Comparison of ENCODE assay signal across 1 cellular context in the genomic region with DNA sequence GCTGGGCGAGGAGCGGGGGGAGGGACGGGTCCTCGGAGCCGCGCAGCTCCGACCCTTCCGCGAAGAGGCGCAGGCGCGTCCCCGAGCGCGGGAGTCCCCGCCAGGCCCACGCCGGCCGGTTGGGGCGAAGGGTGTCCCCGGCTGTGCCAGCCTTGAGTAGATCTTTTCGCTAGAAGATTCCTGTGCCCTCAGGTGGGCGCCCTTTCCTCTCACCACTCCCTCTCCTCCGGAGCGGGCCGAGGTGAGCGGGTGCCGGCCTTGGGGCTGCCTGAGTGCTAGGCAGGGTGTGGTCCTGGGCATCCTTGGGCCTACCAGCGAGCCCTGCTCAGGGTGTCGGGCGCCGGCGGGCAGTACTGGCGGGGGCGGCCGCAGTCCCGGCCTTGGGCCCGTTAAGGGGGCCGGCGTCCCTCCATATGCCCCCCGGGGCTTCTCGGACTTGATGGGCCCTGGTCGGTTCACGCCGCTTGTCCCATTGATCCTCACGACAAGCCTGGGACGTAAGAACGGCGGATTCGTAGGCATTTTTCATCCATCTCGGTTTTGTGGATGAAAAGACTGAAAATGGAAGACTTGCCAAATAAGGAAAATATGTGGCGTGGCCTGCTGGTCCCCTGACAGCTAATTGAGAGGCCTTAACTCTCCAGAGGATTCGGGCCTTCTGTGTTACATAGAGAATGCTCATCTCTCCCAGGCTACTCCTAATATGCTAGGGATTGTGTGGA.
TF ChIP-seq lines count a peak whose summit lies in the region.

No MANE protein-coding gene starts in this region.

TF ChIP-seq in HepG2, 621 proteins besides CTCF, POLR2A, EP300 and RAD21 (continued from another document and continues in another):
- TF ChIP-seq, protein P1, sequence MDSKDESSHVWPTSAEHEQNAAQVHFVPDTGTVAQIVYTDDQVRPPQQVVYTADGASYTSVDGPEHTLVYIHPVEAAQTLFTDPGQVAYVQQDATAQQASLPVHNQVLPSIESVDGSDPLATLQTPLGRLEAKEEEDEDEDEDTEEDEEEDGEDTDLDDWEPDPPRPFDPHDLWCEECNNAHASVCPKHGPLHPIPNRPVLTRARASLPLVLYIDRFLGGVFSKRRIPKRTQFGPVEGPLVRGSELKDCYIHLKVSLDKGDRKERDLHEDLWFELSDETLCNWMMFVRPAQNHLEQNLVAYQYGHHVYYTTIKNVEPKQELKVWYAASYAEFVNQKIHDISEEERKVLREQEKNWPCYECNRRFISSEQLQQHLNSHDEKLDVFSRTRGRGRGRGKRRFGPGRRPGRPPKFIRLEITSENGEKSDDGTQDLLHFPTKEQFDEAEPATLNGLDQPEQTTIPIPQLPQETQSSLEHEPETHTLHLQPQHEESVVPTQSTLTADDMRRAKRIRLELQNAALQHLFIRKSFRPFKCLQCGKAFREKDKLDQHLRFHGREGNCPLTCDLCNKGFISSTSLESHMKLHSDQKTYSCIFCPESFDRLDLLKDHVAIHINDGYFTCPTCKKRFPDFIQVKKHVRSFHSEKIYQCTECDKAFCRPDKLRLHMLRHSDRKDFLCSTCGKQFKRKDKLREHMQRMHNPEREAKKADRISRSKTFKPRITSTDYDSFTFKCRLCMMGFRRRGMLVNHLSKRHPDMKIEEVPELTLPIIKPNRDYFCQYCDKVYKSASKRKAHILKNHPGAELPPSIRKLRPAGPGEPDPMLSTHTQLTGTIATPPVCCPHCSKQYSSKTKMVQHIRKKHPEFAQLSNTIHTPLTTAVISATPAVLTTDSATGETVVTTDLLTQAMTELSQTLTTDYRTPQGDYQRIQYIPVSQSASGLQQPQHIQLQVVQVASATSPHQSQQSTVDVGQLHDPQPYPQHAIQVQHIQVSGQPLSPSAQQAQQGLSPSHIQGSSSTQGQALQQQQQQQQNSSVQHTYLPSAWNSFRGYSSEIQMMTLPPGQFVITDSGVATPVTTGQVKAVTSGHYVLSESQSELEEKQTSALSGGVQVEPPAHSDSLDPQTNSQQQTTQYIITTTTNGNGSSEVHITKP (CRISPR knock-in tag; IDR thresholded peaks at IDR 0.05; ENCODE audit: low read depth), result no peak
- no peak for TF ChIP-seq ZNF879 (CRISPR knock-in tag; IDR thresholded peaks at IDR 0.05)
- TF ChIP-seq ZNF577 (CRISPR knock-in tag; IDR thresholded peaks at IDR 0.05; ENCODE audit: borderline replicate concordance, low read depth), result no peak
- TF ChIP-seq, protein P2, sequence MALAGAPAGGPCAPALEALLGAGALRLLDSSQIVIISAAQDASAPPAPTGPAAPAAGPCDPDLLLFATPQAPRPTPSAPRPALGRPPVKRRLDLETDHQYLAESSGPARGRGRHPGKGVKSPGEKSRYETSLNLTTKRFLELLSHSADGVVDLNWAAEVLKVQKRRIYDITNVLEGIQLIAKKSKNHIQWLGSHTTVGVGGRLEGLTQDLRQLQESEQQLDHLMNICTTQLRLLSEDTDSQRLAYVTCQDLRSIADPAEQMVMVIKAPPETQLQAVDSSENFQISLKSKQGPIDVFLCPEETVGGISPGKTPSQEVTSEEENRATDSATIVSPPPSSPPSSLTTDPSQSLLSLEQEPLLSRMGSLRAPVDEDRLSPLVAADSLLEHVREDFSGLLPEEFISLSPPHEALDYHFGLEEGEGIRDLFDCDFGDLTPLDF (CRISPR knock-in tag; IDR thresholded peaks at IDR 0.05), result 0 out of 2 replicates have a peak, but pooled peaks have one; percentile 49
- peak; percentile 51; the same call in 1 of the 2 replicates for TF ChIP-seq CCDC6 (CRISPR knock-in tag; IDR thresholded peaks at IDR 0.05)
- TF ChIP-seq, protein P3, sequence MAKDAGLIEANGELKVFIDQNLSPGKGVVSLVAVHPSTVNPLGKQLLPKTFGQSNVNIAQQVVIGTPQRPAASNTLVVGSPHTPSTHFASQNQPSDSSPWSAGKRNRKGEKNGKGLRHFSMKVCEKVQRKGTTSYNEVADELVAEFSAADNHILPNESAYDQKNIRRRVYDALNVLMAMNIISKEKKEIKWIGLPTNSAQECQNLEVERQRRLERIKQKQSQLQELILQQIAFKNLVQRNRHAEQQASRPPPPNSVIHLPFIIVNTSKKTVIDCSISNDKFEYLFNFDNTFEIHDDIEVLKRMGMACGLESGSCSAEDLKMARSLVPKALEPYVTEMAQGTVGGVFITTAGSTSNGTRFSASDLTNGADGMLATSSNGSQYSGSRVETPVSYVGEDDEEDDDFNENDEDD (CRISPR knock-in tag; IDR thresholded peaks at IDR 0.05; ENCODE audit: borderline replicate concordance), result peak; percentile 77
- no peak for TF ChIP-seq SSRP1 (CRISPR knock-in tag; IDR thresholded peaks at IDR 0.05)
- no peak for TF ChIP-seq MBD4 (IDR thresholded peaks at IDR 0.05; ENCODE audit: borderline replicate concordance, low read length)
- TF ChIP-seq, protein P4, sequence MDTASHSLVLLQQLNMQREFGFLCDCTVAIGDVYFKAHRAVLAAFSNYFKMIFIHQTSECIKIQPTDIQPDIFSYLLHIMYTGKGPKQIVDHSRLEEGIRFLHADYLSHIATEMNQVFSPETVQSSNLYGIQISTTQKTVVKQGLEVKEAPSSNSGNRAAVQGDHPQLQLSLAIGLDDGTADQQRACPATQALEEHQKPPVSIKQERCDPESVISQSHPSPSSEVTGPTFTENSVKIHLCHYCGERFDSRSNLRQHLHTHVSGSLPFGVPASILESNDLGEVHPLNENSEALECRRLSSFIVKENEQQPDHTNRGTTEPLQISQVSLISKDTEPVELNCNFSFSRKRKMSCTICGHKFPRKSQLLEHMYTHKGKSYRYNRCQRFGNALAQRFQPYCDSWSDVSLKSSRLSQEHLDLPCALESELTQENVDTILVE (CRISPR knock-in tag; IDR thresholded peaks at IDR 0.05), result no peak
- TF ChIP-seq SMAD1 (CRISPR knock-in tag; IDR thresholded peaks at IDR 0.05; ENCODE audit: borderline replicate concordance, low read depth), result no peak; the same call in 1 of the 2 replicates
- TF ChIP-seq ZNF256 (CRISPR knock-in tag; conservative IDR thresholded peaks at IDR 0.05), result no peak; the same call in 1 of the 2 replicates
- no peak for TF ChIP-seq ZNF230 (CRISPR knock-in tag; IDR thresholded peaks at IDR 0.05)
- no peak for TF ChIP-seq SOX13 (IDR thresholded peaks at IDR 0.05)
- TF ChIP-seq SOX13 (CRISPR knock-in tag; conservative IDR thresholded peaks at IDR 0.05 in 1 of 2, IDR thresholded peaks at IDR 0.05 in 1 of 2), result 0 out of 4 replicates have a peak, but pooled peaks of 1 of the 2 experiments have one; percentile 4
- no peak for TF ChIP-seq MTF1 (CRISPR knock-in tag; IDR thresholded peaks at IDR 0.05)
- no peak for TF ChIP-seq TOE1 (CRISPR knock-in tag; IDR thresholded peaks at IDR 0.05)
- TF ChIP-seq ZNF337 (CRISPR knock-in tag; IDR thresholded peaks at IDR 0.05; ENCODE audit: borderline replicate concordance, low read depth), result no peak
- TF ChIP-seq NBN (conservative IDR thresholded peaks at IDR 0.05), result no peak
- 0 out of 2 replicates have a peak, but pooled peaks have one; percentile 54 for TF ChIP-seq ZNF235 (CRISPR knock-in tag; IDR thresholded peaks at IDR 0.05; ENCODE audit: borderline replicate concordance)
- no peak for TF ChIP-seq ZNF33A (CRISPR knock-in tag; IDR thresholded peaks at IDR 0.05; ENCODE audit: borderline replicate concordance)
- TF ChIP-seq KLF16 (CRISPR knock-in tag; IDR thresholded peaks at IDR 0.05), result no peak
- TF ChIP-seq, protein P5, sequence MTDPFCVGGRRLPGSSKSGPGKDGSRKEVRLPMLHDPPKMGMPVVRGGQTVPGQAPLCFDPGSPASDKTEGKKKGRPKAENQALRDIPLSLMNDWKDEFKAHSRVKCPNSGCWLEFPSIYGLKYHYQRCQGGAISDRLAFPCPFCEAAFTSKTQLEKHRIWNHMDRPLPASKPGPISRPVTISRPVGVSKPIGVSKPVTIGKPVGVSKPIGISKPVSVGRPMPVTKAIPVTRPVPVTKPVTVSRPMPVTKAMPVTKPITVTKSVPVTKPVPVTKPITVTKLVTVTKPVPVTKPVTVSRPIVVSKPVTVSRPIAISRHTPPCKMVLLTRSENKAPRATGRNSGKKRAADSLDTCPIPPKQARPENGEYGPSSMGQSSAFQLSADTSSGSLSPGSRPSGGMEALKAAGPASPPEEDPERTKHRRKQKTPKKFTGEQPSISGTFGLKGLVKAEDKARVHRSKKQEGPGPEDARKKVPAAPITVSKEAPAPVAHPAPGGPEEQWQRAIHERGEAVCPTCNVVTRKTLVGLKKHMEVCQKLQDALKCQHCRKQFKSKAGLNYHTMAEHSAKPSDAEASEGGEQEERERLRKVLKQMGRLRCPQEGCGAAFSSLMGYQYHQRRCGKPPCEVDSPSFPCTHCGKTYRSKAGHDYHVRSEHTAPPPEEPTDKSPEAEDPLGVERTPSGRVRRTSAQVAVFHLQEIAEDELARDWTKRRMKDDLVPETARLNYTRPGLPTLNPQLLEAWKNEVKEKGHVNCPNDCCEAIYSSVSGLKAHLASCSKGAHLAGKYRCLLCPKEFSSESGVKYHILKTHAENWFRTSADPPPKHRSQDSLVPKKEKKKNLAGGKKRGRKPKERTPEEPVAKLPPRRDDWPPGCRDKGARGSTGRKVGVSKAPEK (CRISPR knock-in tag; IDR thresholded peaks at IDR 0.05; ENCODE audit: borderline replicate concordance), result no peak
- TF ChIP-seq ARID2 (CRISPR knock-in tag; IDR thresholded peaks at IDR 0.05; ENCODE audit: borderline replicate concordance), result no peak
- TF ChIP-seq, protein P6, sequence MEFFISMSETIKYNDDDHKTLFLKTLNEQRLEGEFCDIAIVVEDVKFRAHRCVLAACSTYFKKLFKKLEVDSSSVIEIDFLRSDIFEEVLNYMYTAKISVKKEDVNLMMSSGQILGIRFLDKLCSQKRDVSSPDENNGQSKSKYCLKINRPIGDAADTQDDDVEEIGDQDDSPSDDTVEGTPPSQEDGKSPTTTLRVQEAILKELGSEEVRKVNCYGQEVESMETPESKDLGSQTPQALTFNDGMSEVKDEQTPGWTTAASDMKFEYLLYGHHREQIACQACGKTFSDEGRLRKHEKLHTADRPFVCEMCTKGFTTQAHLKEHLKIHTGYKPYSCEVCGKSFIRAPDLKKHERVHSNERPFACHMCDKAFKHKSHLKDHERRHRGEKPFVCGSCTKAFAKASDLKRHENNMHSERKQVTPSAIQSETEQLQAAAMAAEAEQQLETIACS (CRISPR knock-in tag; IDR thresholded peaks at IDR 0.05), result peak; percentile 89
- TF ChIP-seq HDAC6 (IDR thresholded peaks at IDR 0.05; ENCODE audit: low read depth, low read length), result no peak
- TF ChIP-seq NCOA5 (CRISPR knock-in tag; IDR thresholded peaks at IDR 0.05), result no peak
- TF ChIP-seq KDM3A (CRISPR knock-in tag; IDR thresholded peaks at IDR 0.05; ENCODE audit: low read depth), result peak; percentile 30; the same call in 1 of the 2 replicates
- TF ChIP-seq JUND (CRISPR knock-in tag; IDR thresholded peaks at IDR 0.05), result no peak
- 0 out of 2 replicates have a peak, but pooled peaks have one; percentile 16 for TF ChIP-seq ZNF768 (CRISPR knock-in tag; IDR thresholded peaks at IDR 0.05)
- no peak for TF ChIP-seq ZKSCAN5 (CRISPR knock-in tag; IDR thresholded peaks at IDR 0.05)
- TF ChIP-seq, protein P7, sequence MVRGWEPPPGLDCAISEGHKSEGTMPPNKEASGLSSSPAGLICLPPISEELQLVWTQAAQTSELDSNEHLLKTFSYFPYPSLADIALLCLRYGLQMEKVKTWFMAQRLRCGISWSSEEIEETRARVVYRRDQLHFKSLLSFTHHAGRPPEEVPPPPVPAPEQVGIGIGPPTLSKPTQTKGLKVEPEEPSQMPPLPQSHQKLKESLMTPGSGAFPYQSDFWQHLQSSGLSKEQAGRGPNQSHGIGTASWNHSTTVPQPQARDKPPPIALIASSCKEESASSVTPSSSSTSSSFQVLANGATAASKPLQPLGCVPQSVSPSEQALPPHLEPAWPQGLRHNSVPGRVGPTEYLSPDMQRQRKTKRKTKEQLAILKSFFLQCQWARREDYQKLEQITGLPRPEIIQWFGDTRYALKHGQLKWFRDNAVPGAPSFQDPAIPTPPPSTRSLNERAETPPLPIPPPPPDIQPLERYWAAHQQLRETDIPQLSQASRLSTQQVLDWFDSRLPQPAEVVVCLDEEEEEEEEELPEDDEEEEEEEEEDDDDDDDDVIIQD (CRISPR knock-in tag; IDR thresholded peaks at IDR 0.05; ENCODE audit: low read depth), result no peak
- TF ChIP-seq, protein P8, sequence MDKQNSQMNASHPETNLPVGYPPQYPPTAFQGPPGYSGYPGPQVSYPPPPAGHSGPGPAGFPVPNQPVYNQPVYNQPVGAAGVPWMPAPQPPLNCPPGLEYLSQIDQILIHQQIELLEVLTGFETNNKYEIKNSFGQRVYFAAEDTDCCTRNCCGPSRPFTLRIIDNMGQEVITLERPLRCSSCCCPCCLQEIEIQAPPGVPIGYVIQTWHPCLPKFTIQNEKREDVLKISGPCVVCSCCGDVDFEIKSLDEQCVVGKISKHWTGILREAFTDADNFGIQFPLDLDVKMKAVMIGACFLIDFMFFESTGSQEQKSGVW (CRISPR knock-in tag; IDR thresholded peaks at IDR 0.05; ENCODE audit: borderline replicate concordance), result no peak
- no peak for TF ChIP-seq SP140L (CRISPR knock-in tag; IDR thresholded peaks at IDR 0.05; ENCODE audit: borderline replicate concordance)
- TF ChIP-seq MAFK (conservative IDR thresholded peaks at IDR 0.05 in 1 of 2, IDR thresholded peaks at IDR 0.05 in 1 of 2; ENCODE audit: low read length in 2 of 2), result no peak
- no peak for TF ChIP-seq ZNF720 (CRISPR knock-in tag; IDR thresholded peaks at IDR 0.05)
- no peak for TF ChIP-seq DNMT3B (CRISPR knock-in tag; conservative IDR thresholded peaks at IDR 0.05)
- TF ChIP-seq ZNF792 (CRISPR knock-in tag; IDR thresholded peaks at IDR 0.05), result no peak
- TF ChIP-seq, protein P9, sequence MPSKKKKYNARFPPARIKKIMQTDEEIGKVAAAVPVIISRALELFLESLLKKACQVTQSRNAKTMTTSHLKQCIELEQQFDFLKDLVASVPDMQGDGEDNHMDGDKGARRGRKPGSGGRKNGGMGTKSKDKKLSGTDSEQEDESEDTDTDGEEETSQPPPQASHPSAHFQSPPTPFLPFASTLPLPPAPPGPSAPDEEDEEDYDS (CRISPR knock-in tag; IDR thresholded peaks at IDR 0.05), result no peak
- TF ChIP-seq, protein P10, sequence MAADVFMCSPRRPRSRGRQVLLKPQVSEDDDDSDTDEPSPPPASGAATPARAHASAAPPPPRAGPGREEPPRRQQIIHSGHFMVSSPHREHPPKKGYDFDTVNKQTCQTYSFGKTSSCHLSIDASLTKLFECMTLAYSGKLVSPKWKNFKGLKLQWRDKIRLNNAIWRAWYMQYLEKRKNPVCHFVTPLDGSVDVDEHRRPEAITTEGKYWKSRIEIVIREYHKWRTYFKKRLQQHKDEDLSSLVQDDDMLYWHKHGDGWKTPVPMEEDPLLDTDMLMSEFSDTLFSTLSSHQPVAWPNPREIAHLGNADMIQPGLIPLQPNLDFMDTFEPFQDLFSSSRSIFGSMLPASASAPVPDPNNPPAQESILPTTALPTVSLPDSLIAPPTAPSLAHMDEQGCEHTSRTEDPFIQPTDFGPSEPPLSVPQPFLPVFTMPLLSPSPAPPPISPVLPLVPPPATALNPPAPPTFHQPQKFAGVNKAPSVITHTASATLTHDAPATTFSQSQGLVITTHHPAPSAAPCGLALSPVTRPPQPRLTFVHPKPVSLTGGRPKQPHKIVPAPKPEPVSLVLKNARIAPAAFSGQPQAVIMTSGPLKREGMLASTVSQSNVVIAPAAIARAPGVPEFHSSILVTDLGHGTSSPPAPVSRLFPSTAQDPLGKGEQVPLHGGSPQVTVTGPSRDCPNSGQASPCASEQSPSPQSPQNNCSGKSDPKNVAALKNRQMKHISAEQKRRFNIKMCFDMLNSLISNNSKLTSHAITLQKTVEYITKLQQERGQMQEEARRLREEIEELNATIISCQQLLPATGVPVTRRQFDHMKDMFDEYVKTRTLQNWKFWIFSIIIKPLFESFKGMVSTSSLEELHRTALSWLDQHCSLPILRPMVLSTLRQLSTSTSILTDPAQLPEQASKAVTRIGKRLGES (CRISPR knock-in tag; IDR thresholded peaks at IDR 0.05; ENCODE audit: borderline replicate concordance), result no peak
- TF ChIP-seq ZNF562 (CRISPR knock-in tag; IDR thresholded peaks at IDR 0.05; ENCODE audit: borderline replicate concordance), result no peak
- TF ChIP-seq, protein P11, sequence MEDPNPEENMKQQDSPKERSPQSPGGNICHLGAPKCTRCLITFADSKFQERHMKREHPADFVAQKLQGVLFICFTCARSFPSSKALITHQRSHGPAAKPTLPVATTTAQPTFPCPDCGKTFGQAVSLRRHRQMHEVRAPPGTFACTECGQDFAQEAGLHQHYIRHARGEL (CRISPR knock-in tag; IDR thresholded peaks at IDR 0.05), result no peak
- no peak for TF ChIP-seq DR1 (CRISPR knock-in tag; IDR thresholded peaks at IDR 0.05)
- no peak for TF ChIP-seq ZNF207 (IDR thresholded peaks at IDR 0.05; ENCODE audit: borderline replicate concordance)
